Comparison of ENCODE assay signal across 19 cellular contexts in the genomic region with DNA sequence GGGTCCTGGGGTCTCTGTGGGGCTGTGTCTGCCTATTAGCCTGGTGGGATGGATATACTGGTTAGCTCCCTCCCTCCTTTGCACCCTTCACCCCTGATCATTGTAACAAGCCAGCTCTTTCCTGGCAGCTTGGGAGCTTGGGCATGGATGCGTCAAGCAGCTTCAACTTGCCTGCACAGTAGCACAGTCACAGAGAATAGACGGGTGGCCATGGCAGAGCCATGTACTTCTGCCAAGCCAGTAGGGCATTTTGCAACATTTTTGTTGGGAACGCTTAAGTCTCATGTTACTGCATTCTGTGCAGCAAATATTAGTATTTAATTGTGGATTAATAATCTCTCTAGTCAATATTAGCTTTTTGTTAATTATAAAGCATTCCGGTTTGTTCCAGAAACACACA.
A peak's percentile ranks its signal among the peaks of the same experiment; 100 is the strongest.
DNase-seq lines count a peak whose midpoint lies in the region; ATAC-seq and TF ChIP-seq lines count a peak whose summit lies in the region.
"Had no signal": no experiment of that assay in that cellular context is flagged by ENCODE, and none has a peak within 500 bp of the region (broad histone marks: within the 10 kb centered on the region; RNA-seq: fewer than 3 reads in every experiment).

No MANE protein-coding gene starts in this region.

- TF ChIP-seq CTCF in HCT116 (IDR thresholded peaks at IDR 0.05 in 2 of 3, conservative IDR thresholded peaks at IDR 0.05 in 1 of 3; ENCODE audit: borderline replicate concordance in 1 of 3, insufficient read depth in 1 of 3, low read depth in 2 of 3, low read length in 2 of 3): no peak

- no peak overlapping the region for H2BK12ac ChIP-seq in mesenchymal stem cell (ENCODE audit: low read length in 2 of 2)

- no peaks in the 10 kb centered on the region for H4K20me1 ChIP-seq in HCT116 (ENCODE audit: insufficient read depth)

- no peak overlapping the region for H3K14ac ChIP-seq in mesenchymal stem cell (ENCODE audit: low read length in 2 of 2)

- H3K79me1 ChIP-seq in mesenchymal stem cell (replicated peaks; ENCODE audit: low read length, poor library complexity, severe bottlenecking): peaks cover 7% of the 10 kb centered on the region

- no peak overlapping the region for H2BK5ac ChIP-seq in mesenchymal stem cell (ENCODE audit: low read depth, low read length, poor library complexity, severe bottlenecking)

- H3K4me3 ChIP-seq in HCT116 (replicated peaks in 1 of 2; ENCODE audit: low read depth in 1 of 2, low read length in 2 of 2) (no peak overlapping the region), SJSA1 (no peak overlapping the region), mesenchymal stem cell (ENCODE audit: insufficient read depth in 1 of 2, low read depth in 1 of 2, low read length in 2 of 2) (no peak overlapping the region), subcutaneous abdominal adipose tissue (ENCODE audit: low read depth in 1 of 5, low read length in 5 of 5) (no peak overlapping the region)
- H3K4me3 ChIP-seq: coronary artery had no signal

- H3K9ac ChIP-seq in HCT116 (ENCODE audit: low read length): no peak overlapping the region
- no peak overlapping the region for H3K9ac ChIP-seq in mesenchymal stem cell (ENCODE audit: low read length)
- no peak overlapping the region for H3K9ac ChIP-seq in subcutaneous abdominal adipose tissue (ENCODE audit: low read length in 5 of 5)

- TF ChIP-seq RAD21 in HCT116 (IDR thresholded peaks at IDR 0.05; ENCODE audit: low read depth): no peak

- H2AFZ ChIP-seq in HCT116 (ENCODE audit: low read depth, low read length, poor library complexity, severe bottlenecking) (no peak overlapping the region), mesenchymal stem cell (ENCODE audit: low read depth, low read length) (no peak overlapping the region)

- BruUV-seq in HCT116 (replicated peaks; lab: Mats Ljungman, UMichigan): no TSS peak

- H3K79me2 ChIP-seq in HCT116 (ENCODE audit: insufficient read depth, low read length): no peaks in the 10 kb centered on the region

- H2BK120ac ChIP-seq in mesenchymal stem cell (ENCODE audit: low read depth, low read length): no peak overlapping the region

- ATAC-seq in HCT116: no peak
- ATAC-seq: naive thymus-derived CD4-positive, alpha-beta T cell; T-cell had no signal

- H2BK15ac ChIP-seq in mesenchymal stem cell (ENCODE audit: low read depth, poor library complexity, severe bottlenecking): no peak overlapping the region

- peak overlapping the region; percentile 77 for H2AK5ac ChIP-seq in mesenchymal stem cell (ENCODE audit: low read length, severe bottlenecking)

- intact Hi-C loops in HCT116 (cut with micrococcal nuclease): no loop called here

- no peak overlapping the region for H4K8ac ChIP-seq in mesenchymal stem cell (ENCODE audit: low read length)

- no peak overlapping the region for H3K18ac ChIP-seq in mesenchymal stem cell (ENCODE audit: low read depth in 1 of 2, low read length in 2 of 2)

- H3K23ac ChIP-seq in mesenchymal stem cell (ENCODE audit: low read length in 2 of 2): no peak overlapping the region

- H3K4me1 ChIP-seq in HCT116 (ENCODE audit: control insufficient read depth in 1 of 2, insufficient read depth in 2 of 2, low read length in 2 of 2) (peaks cover 76 to 84% of the 10 kb centered on the region in 2 experiments), SJSA1 (replicated peaks) (peaks cover 90% of the 10 kb centered on the region), mesenchymal stem cell (ENCODE audit: control insufficient read depth, insufficient read depth, low read depth, low read length) (peaks cover 43% of the 10 kb centered on the region), subcutaneous abdominal adipose tissue (ENCODE audit: control insufficient read depth in 5 of 5, insufficient read depth in 5 of 5, low read length in 5 of 5) (peaks cover 13 to 88% (median 83%) of the 10 kb centered on the region in 5 donors)

- POLR2A ChIA-PET in HCT116 (lab: Charles Lee): interaction anchor here (0.6 kb wide), 1 partner anchor 137 kb away, joined by 4 read pairs; no protein-coding TSS in a partner anchor

- peak overlapping the region; percentile 66 for H4K91ac ChIP-seq in mesenchymal stem cell (ENCODE audit: low read length)

- no peaks in the 10 kb centered on the region for H3K9me2 ChIP-seq in HCT116 (ENCODE audit: insufficient read depth)

- peak overlapping the region; percentile 71 for H3K4me2 ChIP-seq in HCT116 (ENCODE audit: low read length)
- no peak overlapping the region for H3K4me2 ChIP-seq in mesenchymal stem cell (ENCODE audit: low read length, poor library complexity, severe bottlenecking)

- H3K4ac ChIP-seq in mesenchymal stem cell (ENCODE audit: low read depth in 1 of 2, low read length in 2 of 2): peak overlapping the region in 1 of 2 experiments; percentile 22

- DNase-seq in HCT116 (ENCODE audit: low read depth, low spot score) (no peak), SJSA1 (ENCODE audit: low read depth in 1 of 2, low spot score in 2 of 2) (no peak), mesenchymal stem cell (no peak), NCI-H2081 treated with DMSO at 0.1 percent for 48 hours (lab: John Stamatoyannopoulos, UW) (no peak), SIG-M5 (lab: John Stamatoyannopoulos, UW) (no peak), NCI-H2196 treated with DMSO at 0.1 percent for 48 hours (lab: John Stamatoyannopoulos, UW; ENCODE audit: unreplicated experiment) (no peak)
- DNase-seq: activated CD4-positive, alpha-beta T cell treated with anti-CD3 and anti-CD28 coated beads, Interleukin-2, amount 50 U/mL, for 4 hours; activated CD8-positive, alpha-beta memory T cell treated with anti-CD3 and anti-CD28 coated beads, Interleukin-2, amount 50 U/mL, for 4 hours; CD4-positive, CD25-positive, alpha-beta regulatory T cell; effector memory CD4-positive, alpha-beta T cell; foreskin melanocyte; mesendoderm; naive thymus-derived CD4-positive, alpha-beta T cell; NCI-H510A treated with DMSO at 0.1 percent for 48 hours; occipital lobe; SHP77; T-cell had no signal

- CTCF ChIA-PET in HCT116 (lab: Charles Lee): interaction anchor here (1.7 kb wide), 1 partner anchor 84 kb away, joined by 6 read pairs; no protein-coding TSS in a partner anchor

- RAD21 ChIA-PET in HCT116 (lab: Charles Lee; ENCODE audit: low non-redundant PET in 1 of 2, low total read pairs in 2 of 2, uncharacterized antibody in 2 of 2, unreplicated experiment in 2 of 2): no interaction called here

- TF ChIP-seq POLR2A in HCT116 (IDR thresholded peaks at IDR 0.05; ENCODE audit: borderline replicate concordance, extremely low read depth, insufficient read depth, insufficient read length): no peak

- H3K36me3 ChIP-seq in HCT116 (ENCODE audit: control insufficient read depth in 1 of 2, insufficient read depth in 2 of 2, low read length in 2 of 2) (no peaks in the 10 kb centered on the region), SJSA1 (peaks cover 16% of the 10 kb centered on the region), mesenchymal stem cell (ENCODE audit: control insufficient read depth in 1 of 2, insufficient read depth in 2 of 2, low read depth in 1 of 2, low read length in 2 of 2) (peaks cover 0 to 22% of the 10 kb centered on the region in 2 experiments), subcutaneous abdominal adipose tissue (ENCODE audit: control insufficient read depth in 5 of 5, insufficient read depth in 5 of 5, low read length in 5 of 5) (no peaks in the 10 kb centered on the region)

- H3K27me3 ChIP-seq in HCT116 (ENCODE audit: insufficient read depth, low read length): no peaks in the 10 kb centered on the region
- H3K27me3 ChIP-seq in SJSA1 (replicated peaks): no peaks in the 10 kb centered on the region
- no peaks in the 10 kb centered on the region for H3K27me3 ChIP-seq in mesenchymal stem cell (ENCODE audit: control insufficient read depth in 1 of 2, insufficient read depth in 1 of 2, low read length in 2 of 2)
- no peaks in the 10 kb centered on the region for H3K27me3 ChIP-seq in subcutaneous abdominal adipose tissue (ENCODE audit: control insufficient read depth in 5 of 5, insufficient read depth in 4 of 5, low read length in 5 of 5)

- H3K27ac ChIP-seq in HCT116 (ENCODE audit: low read depth, low read length) (no peak overlapping the region), SJSA1 (0 out of 2 replicates have a peak overlapping the region, but pooled peaks have one; percentile 48), mesenchymal stem cell (ENCODE audit: low read length, poor library complexity, severe bottlenecking) (peak overlapping the region; percentile 34), subcutaneous abdominal adipose tissue (ENCODE audit: low read depth, low read length) (peak overlapping the region; percentile 96)

- H3K9me3 ChIP-seq in HCT116 (ENCODE audit: control insufficient read depth in 1 of 2, insufficient read depth in 1 of 2, low read depth in 1 of 2, low read length in 2 of 2): no peaks in the 10 kb centered on the region
- no peaks in the 10 kb centered on the region for H3K9me3 ChIP-seq in SJSA1 (replicated peaks)
- H3K9me3 ChIP-seq in mesenchymal stem cell (ENCODE audit: control insufficient read depth, low read length): no peaks in the 10 kb centered on the region
- no peaks in the 10 kb centered on the region for H3K9me3 ChIP-seq in subcutaneous abdominal adipose tissue (ENCODE audit: control insufficient read depth in 5 of 5, low read length in 5 of 5)

- WGBS in mesenchymal stem cell: 97% methylated on average over 3 of the region's 4 CpGs

TF ChIP-seq in HCT116, 20 proteins besides CTCF, POLR2A, EP300 and RAD21:
- TF ChIP-seq JUND (IDR thresholded peaks at IDR 0.05) (no peak), SIN3A (IDR thresholded peaks at IDR 0.05; ENCODE audit: low read depth) (no peak), CBX3 (IDR thresholded peaks at IDR 0.05; ENCODE audit: low read depth) (no peak), ZFX (IDR thresholded peaks at IDR 0.05) (no peak), ELF1 (IDR thresholded peaks at IDR 0.05; ENCODE audit: borderline replicate concordance, low read depth) (no peak), EGR1 (IDR thresholded peaks at IDR 0.05; ENCODE audit: low read depth) (no peak), SRF (IDR thresholded peaks at IDR 0.05; ENCODE audit: low read depth) (no peak), TCF7L2 (IDR thresholded peaks at IDR 0.05; ENCODE audit: borderline replicate concordance, extremely low read depth, insufficient read depth, insufficient read length) (no peak)
